ENCODE assay signal across 8 cellular contexts in the genomic region with DNA sequence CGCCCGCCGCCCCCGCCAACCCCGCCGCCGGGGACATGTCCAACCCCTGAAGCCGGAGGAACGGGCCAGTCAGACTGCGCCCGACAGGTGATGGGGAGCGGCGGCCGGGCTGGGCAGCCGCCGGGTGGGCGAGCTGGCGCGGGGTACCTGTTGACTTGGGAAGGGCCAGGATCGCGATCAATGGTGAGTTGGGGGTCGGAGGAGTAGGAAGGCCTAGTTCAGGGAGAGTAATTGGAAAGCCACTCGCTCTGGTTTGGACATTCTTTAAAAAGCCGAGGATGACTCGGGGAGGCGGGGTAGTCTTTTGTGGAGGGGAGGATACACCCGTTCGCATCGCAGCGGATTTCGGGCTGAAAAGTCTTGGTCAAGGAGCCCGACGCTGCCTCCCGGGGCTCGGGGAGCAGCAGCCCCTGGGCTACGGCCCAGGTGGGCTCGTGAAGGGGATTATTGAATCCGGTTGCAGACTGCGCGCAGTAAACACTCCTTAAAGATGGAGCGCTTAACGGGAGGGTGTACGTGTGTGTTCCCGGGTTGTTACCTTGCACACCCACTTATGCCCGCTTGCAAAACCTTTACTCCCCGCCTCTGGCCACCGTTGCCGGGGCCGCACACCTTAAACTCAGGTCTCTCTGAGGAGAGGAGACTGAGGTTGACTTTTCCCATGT.
DNase-seq lines count a peak whose midpoint lies in the region; ATAC-seq, FAIRE-seq and TF ChIP-seq lines count a peak whose summit lies in the region.

No MANE protein-coding gene starts in this region.

- peak; percentile 28 for DNase-seq in GM12891 (ENCODE audit: insufficient read length, low spot score)
- no peak for DNase-seq in Panc1 (ENCODE audit: low read depth, low spot score)
- peak; percentile 22 for DNase-seq in astrocyte of the spinal cord (ENCODE audit: low read depth, low spot score)
- no peak for DNase-seq in gastrocnemius medialis
- no peak for DNase-seq in amniotic stem cell (lab: John Stamatoyannopoulos, UW)
- no peak for DNase-seq in SW 1271 (lab: John Stamatoyannopoulos, UW)

- intact Hi-C loops in Panc1 (cut with micrococcal nuclease; ENCODE audit: unreplicated experiment) (no loop called here), gastrocnemius medialis (cut with DNase I; ENCODE audit: low total_unique reads) (loop anchor here (10.0 kb wide), 1 partner anchor 126 kb away; a partner anchor contains a TSS)

- H3K4me1 ChIP-seq in Panc1 (ENCODE audit: control insufficient read depth, insufficient read depth, low read length) (peaks cover 8% of the 10 kb centered on the region), iPS-15b (ENCODE audit: control insufficient read depth, insufficient read depth, low read length) (no peaks in the 10 kb centered on the region), gastrocnemius medialis (peaks cover 7 to 11% of the 10 kb centered on the region in 2 donors)

- H3K4me3 ChIP-seq in Panc1 (ENCODE audit: low read depth in 2 of 2, low read length in 2 of 2): peak overlapping the region; percentile 84 to 95
- peak overlapping the region; percentile 78 for H3K4me3 ChIP-seq in astrocyte of the spinal cord (ENCODE audit: low read depth, low read length)
- H3K4me3 ChIP-seq in iPS-15b (ENCODE audit: low read depth, low read length): peak overlapping the region; percentile 92
- H3K4me3 ChIP-seq in gastrocnemius medialis: peak overlapping the region; percentile 77 to 95 (median 84)

- no peaks in the 10 kb centered on the region for H3K27me3 ChIP-seq in Panc1 (ENCODE audit: control insufficient read depth, insufficient read depth, low read length)
- H3K27me3 ChIP-seq in iPS-15b (ENCODE audit: control insufficient read depth, insufficient read depth, low read length): no peaks in the 10 kb centered on the region
- no peaks in the 10 kb centered on the region for H3K27me3 ChIP-seq in gastrocnemius medialis

- H3K27ac ChIP-seq in Panc1 (ENCODE audit: low read length) (peak overlapping the region; percentile 89), gastrocnemius medialis (peak overlapping the region; percentile 89 to 96 (median 94))

- no peaks in the 10 kb centered on the region for H3K9me3 ChIP-seq in Panc1 (ENCODE audit: control insufficient read depth, insufficient read depth, low read depth, low read length)
- H3K9me3 ChIP-seq in iPS-15b (ENCODE audit: control insufficient read depth, insufficient read depth, low read length): no peaks in the 10 kb centered on the region
- H3K9me3 ChIP-seq in gastrocnemius medialis: no peaks in the 10 kb centered on the region

- H3K36me3 ChIP-seq in Panc1 (ENCODE audit: control insufficient read depth, insufficient read depth, low read length): no peaks in the 10 kb centered on the region
- H3K36me3 ChIP-seq in iPS-15b (ENCODE audit: control insufficient read depth, insufficient read depth, low read length): no peaks in the 10 kb centered on the region
- no peaks in the 10 kb centered on the region for H3K36me3 ChIP-seq in gastrocnemius medialis

- peak overlapping the region; percentile 32 for H3K9ac ChIP-seq in iPS-15b (ENCODE audit: low read depth, low read length)

- in situ Hi-C loops in Panc1 (cut with HindIII; ENCODE audit: low pct_unique_long_range_greater_than_20kb, low sequenced_read_pairs): no loop called here
- in situ Hi-C loops in astrocyte of the spinal cord (cut with HindIII; ENCODE audit: low sequenced_read_pairs): no loop called here
- in situ Hi-C loops in gastrocnemius medialis (cut with MboI; ENCODE audit: low sequenced_read_pairs in 4 of 4): no loop called here

- ATAC-seq in HG02759 (IDR thresholded peaks at IDR 0.05; ENCODE audit: unreplicated experiment) (peak; percentile 8), Panc1 (peak; percentile 18), gastrocnemius medialis (peak; percentile 22 to 48)

- CTCF ChIA-PET in Panc1 (lab: Charles Lee): no interaction called here

- POLR2A ChIA-PET in Panc1 (lab: Charles Lee): interaction anchor here (0.8 kb wide), 1 partner anchor 124 kb away, joined by 4 read pairs; a partner anchor contains a TSS

- no peak for TF ChIP-seq POLR2A in GM12891 (IDR thresholded peaks at IDR 0.05; ENCODE audit: low read depth, low read length)
- no peak for TF ChIP-seq POLR2A in gastrocnemius medialis (IDR thresholded peaks at IDR 0.05)

- no peak for TF ChIP-seq CTCF in Panc1 (IDR thresholded peaks at IDR 0.05)
- no peak for TF ChIP-seq CTCF in astrocyte of the spinal cord (IDR thresholded peaks at IDR 0.05; ENCODE audit: low read depth, low read length)
- no peak for TF ChIP-seq CTCF in gastrocnemius medialis (IDR thresholded peaks at IDR 0.05 in 4 of 5, conservative IDR thresholded peaks at IDR 0.05 in 1 of 5)

- FAIRE-seq in GM12891 (lab: Jason Lieb, UNC): no peak

- no TSS peak for BruUV-seq in Panc1 (replicated peaks; lab: Mats Ljungman, UMichigan)

TF ChIP-seq in GM12891, 5 proteins besides CTCF, POLR2A, EP300 and RAD21:
- TF ChIP-seq PAX5 (IDR thresholded peaks at IDR 0.05; ENCODE audit: insufficient read depth, low read length, severe bottlenecking) (no peak), POU2F2 (IDR thresholded peaks at IDR 0.05; ENCODE audit: low read depth, low read length) (0 out of 2 replicates have a peak, but pooled peaks have one; percentile 3), SPI1 (IDR thresholded peaks at IDR 0.05; ENCODE audit: low read depth, low read length) (no peak)

Comparison
In these comparisons a context has a peak if more than half of its experiments do, and no peak if none do; other contexts are left out.
1. DNase-seq: peak in GM12891 (single experiment) and astrocyte of the spinal cord (single experiment); none in Panc1 (single experiment), gastrocnemius medialis (0 of 2), amniotic stem cell (single experiment) and SW 1271 (0 of 2).
2. Peak in every context shown above with its lines, with median percentiles within 50 percentile points of each other: ATAC-seq and H3K4me3 ChIP-seq.